25 cellular contexts compared by ENCODE assay signal in genomic region chr11:12135185-12135584, GRCh38. TPM values are rescaled to one million over a fixed set of nuclear protein-coding genes. Genes with fewer than 3 reads are reported as not detected.
DNase-seq lines count a peak whose midpoint lies in the region; ATAC-seq, FAIRE-seq and TF ChIP-seq lines count a peak whose summit lies in the region.
"Had no signal": no experiment of that assay in that cellular context is flagged by ENCODE, and none has a peak within 500 bp of the region (broad histone marks: within the 10 kb centered on the region; RNA-seq: fewer than 3 reads in every experiment).

No MANE protein-coding gene starts in this region.

- no peaks in the 10 kb centered on the region for H3F3A ChIP-seq in GM23338 (replicated peaks; ENCODE audit: low read depth)

- intact Hi-C loops in activated CD4-positive, alpha-beta T cell treated with anti-CD3 and anti-CD28 coated beads, Interleukin-2, amount 10 ng/mL, durations not matched to agents 24 days and 14 days (cut with micrococcal nuclease) = loop anchor here (2.0 kb wide), 1 partner anchor 22 kb away; no protein-coding TSS in a partner anchor
- intact Hi-C loops in K562 (cut with micrococcal nuclease) = no loop called here
- intact Hi-C loops in uterus (cut with DNase I; ENCODE audit: low total_unique reads) = no loop called here

- H3K4me2 ChIP-seq in K562 (ENCODE audit: insufficient read depth, low read length) (no peak overlapping the region), osteoblast (ENCODE audit: insufficient read depth, low read length) (no peak overlapping the region), GM23338 (no peak overlapping the region)

- no peak overlapping the region for H3K4me3 ChIP-seq in K562
- no peak overlapping the region for H3K4me3 ChIP-seq in osteoblast (ENCODE audit: insufficient read depth, low read length)
- no peak overlapping the region for H3K4me3 ChIP-seq in uterus
- no peak overlapping the region for H3K4me3 ChIP-seq in GM23338
- H3K4me3 ChIP-seq in small intestine (ENCODE audit: low read depth in 1 of 2, low read length in 2 of 2) = no peak overlapping the region
- H3K4me3 ChIP-seq: GM12878, SJSA1 had no signal

- no peaks in the 10 kb centered on the region for H3K9me2 ChIP-seq in GM23338 (ENCODE audit: insufficient read depth)

- no peaks in the 10 kb centered on the region for H3K27me3 Mint-ChIP-seq in activated CD4-positive, alpha-beta T cell treated with anti-CD3 and anti-CD28 coated beads, Interleukin-2, amount 10 ng/mL, durations not matched to agents 24 days and 14 days
- H3K27me3 Mint-ChIP-seq in GM23338 (ENCODE audit: insufficient read depth, low read depth, poor library complexity) = peaks cover 4% of the 10 kb centered on the region

- no peaks in the 10 kb centered on the region for H3K9me3 ChIP-seq in K562 (replicated peaks; ENCODE audit: control insufficient read depth, insufficient read depth, low read depth, low read length)
- no peaks in the 10 kb centered on the region for H3K9me3 ChIP-seq in osteoblast (ENCODE audit: low read depth, low read length)
- H3K9me3 ChIP-seq in uterus = no peaks in the 10 kb centered on the region
- H3K9me3 ChIP-seq in small intestine (ENCODE audit: control insufficient read depth, low read depth) = no peaks in the 10 kb centered on the region
- H3K9me3 ChIP-seq: SJSA1 had no signal

- H3K4me3 Mint-ChIP-seq in activated CD4-positive, alpha-beta T cell treated with anti-CD3 and anti-CD28 coated beads, Interleukin-2, amount 10 ng/mL, durations not matched to agents 24 days and 14 days = no peak overlapping the region
- no peak overlapping the region for H3K4me3 Mint-ChIP-seq in GM23338

- no peaks in the 10 kb centered on the region for H3K79me2 ChIP-seq in K562 (ENCODE audit: control insufficient read depth, insufficient read depth, low read length)
- peaks cover 96% of the 10 kb centered on the region for H3K79me2 ChIP-seq in osteoblast (ENCODE audit: insufficient read depth, low read length)
- no peaks in the 10 kb centered on the region for H3K79me2 ChIP-seq in GM23338 (replicated peaks; ENCODE audit: insufficient read depth)

- TF ChIP-seq POLR2A in K562 (conservative IDR thresholded peaks at IDR 0.05) (no peak), uterus (IDR thresholded peaks at IDR 0.05) (no peak)

- H3K9me3 Mint-ChIP-seq in activated CD4-positive, alpha-beta T cell treated with anti-CD3 and anti-CD28 coated beads, Interleukin-2, amount 10 ng/mL, durations not matched to agents 24 days and 14 days = no peaks in the 10 kb centered on the region
- H3K9me3 Mint-ChIP-seq in GM23338 = no peaks in the 10 kb centered on the region

- H3K4me1 ChIP-seq in K562 (replicated peaks in 1 of 2; ENCODE audit: control insufficient read depth in 2 of 2, insufficient read depth in 2 of 2, low read length in 2 of 2) (peaks cover 6 to 12% of the 10 kb centered on the region in 2 experiments; a peak in 3 of 5 replicates), osteoblast (ENCODE audit: insufficient read depth, low read length) (peaks cover 49% of the 10 kb centered on the region), uterus (peaks cover 8 to 15% of the 10 kb centered on the region in 2 donors), GM23338 (ENCODE audit: insufficient read depth) (no peaks in the 10 kb centered on the region), small intestine (ENCODE audit: control insufficient read depth in 2 of 2, insufficient read depth in 1 of 2, low read depth in 1 of 2, low read length in 1 of 2) (peaks cover 0 to 1% of the 10 kb centered on the region in 2 donors)

- H3K27ac ChIP-seq in K562 (ENCODE audit: extremely low read depth, low read depth, low read length) (no peak overlapping the region), osteoblast (ENCODE audit: low read depth, low read length) (peak overlapping the region; percentile 98), uterus (peak overlapping the region; percentile 89 to 95), GM23338 (ENCODE audit: low read depth) (no peak overlapping the region), small intestine (ENCODE audit: low read depth in 1 of 2, low read length in 1 of 2) (no peak overlapping the region)
- H3K27ac ChIP-seq: 22Rv1, C4-2B, SJSA1 had no signal

- POLR2A ChIA-PET in K562 (lab: Yijun Ruan, JAX) = interaction anchor here (0.8 to 5.4 kb wide), 5 partner anchors 9 to 66 kb away, joined by 3 to 37 read pairs (median 5); no protein-coding TSS in a partner anchor

- no peak for TF ChIP-seq RAD21 in K562 (CRISPR knock-in tag; conservative IDR thresholded peaks at IDR 0.05 in 1 of 2, IDR thresholded peaks at IDR 0.05 in 1 of 2)

- no peak overlapping the region for H3K9ac ChIP-seq in K562 (ENCODE audit: insufficient read depth in 1 of 2, low read depth in 2 of 2, low read length in 2 of 2)

- H3K36me3 Mint-ChIP-seq in activated CD4-positive, alpha-beta T cell treated with anti-CD3 and anti-CD28 coated beads, Interleukin-2, amount 10 ng/mL, durations not matched to agents 24 days and 14 days (ENCODE audit: low read depth) = peaks cover 33% of the 10 kb centered on the region
- H3K36me3 Mint-ChIP-seq in GM23338 (ENCODE audit: low read depth) = no peaks in the 10 kb centered on the region

- FAIRE-seq in K562 (lab: Jason Lieb, UNC) (no peak), small intestine (lab: Jason Lieb, UNC) (no peak)
- FAIRE-seq: GM12878, GM18507 had no signal

- no peak for TF ChIP-seq CTCF in K562 (IDR thresholded peaks at IDR 0.05 in 2 of 3, conservative IDR thresholded peaks at IDR 0.05 in 1 of 3; ENCODE audit: insufficient read depth in 2 of 3, low read depth in 1 of 3, low read length in 3 of 3)
- no peak for TF ChIP-seq CTCF in osteoblast (IDR thresholded peaks at IDR 0.05; ENCODE audit: extremely low read depth, low read depth, low read length)
- TF ChIP-seq CTCF in uterus (IDR thresholded peaks at IDR 0.05) = no peak
- no peak for TF ChIP-seq CTCF in GM23338 (conservative IDR thresholded peaks at IDR 0.05; ENCODE audit: low read depth in 2 of 2)

- H3K27ac Mint-ChIP-seq in activated CD4-positive, alpha-beta T cell treated with anti-CD3 and anti-CD28 coated beads, Interleukin-2, amount 10 ng/mL, durations not matched to agents 24 days and 14 days = peak overlapping the region; percentile 52
- H3K27ac Mint-ChIP-seq in GM23338 = no peak overlapping the region

- ATAC-seq in K562 (no peak), GM23338 (no peak)
- ATAC-seq: GM12878, Panc1 had no signal

- no peak for TF ChIP-seq EP300 in K562 (IDR thresholded peaks at IDR 0.05; ENCODE audit: low read length)

- peaks cover 11% of the 10 kb centered on the region; the same call in 2 of the 3 replicates for H3K36me3 ChIP-seq in K562 (ENCODE audit: control insufficient read depth, insufficient read depth, low read length)
- H3K36me3 ChIP-seq in osteoblast (ENCODE audit: insufficient read depth, low read length) = peaks cover 75% of the 10 kb centered on the region
- no peaks in the 10 kb centered on the region for H3K36me3 ChIP-seq in uterus
- no peaks in the 10 kb centered on the region for H3K36me3 ChIP-seq in GM23338 (ENCODE audit: insufficient read depth)
- H3K36me3 ChIP-seq in small intestine (ENCODE audit: control insufficient read depth in 2 of 2, insufficient read depth in 2 of 2, low read length in 2 of 2) = no peaks in the 10 kb centered on the region

- WGBS in K562 (ENCODE audit: insufficient coverage, low coverage, missing lambda C conversion rate) = 83% methylated on average over 1 of the region's 1 CpG
- 91 to 95% (median 95%) methylated on average over 1 of the region's 1 CpG for WGBS in small intestine, 3 donors

- H3K4me1 Mint-ChIP-seq in activated CD4-positive, alpha-beta T cell treated with anti-CD3 and anti-CD28 coated beads, Interleukin-2, amount 10 ng/mL, durations not matched to agents 24 days and 14 days = peaks cover 48% of the 10 kb centered on the region
- H3K4me1 Mint-ChIP-seq in GM23338 = peaks cover 3% of the 10 kb centered on the region; the same call in 2 of the 3 replicates

- CTCF ChIA-PET in K562 (lab: Yijun Ruan, JAX; ENCODE audit: low intra/inter-chr PET ratio) = no interaction called here

- no peaks in the 10 kb centered on the region for H3K9me1 ChIP-seq in K562 (ENCODE audit: control insufficient read depth, insufficient read depth, low read length)

- H4K20me1 ChIP-seq in K562 (replicated peaks; ENCODE audit: control insufficient read depth, insufficient read depth, low read length) (no peaks in the 10 kb centered on the region), osteoblast (ENCODE audit: insufficient read depth, low read length) (peaks cover 23% of the 10 kb centered on the region), GM23338 (replicated peaks; ENCODE audit: insufficient read depth) (no peaks in the 10 kb centered on the region)

- no peak overlapping the region for H2AFZ ChIP-seq in K562 (ENCODE audit: low read depth, low read length)
- H2AFZ ChIP-seq in osteoblast (ENCODE audit: low read length) = no peak overlapping the region
- H2AFZ ChIP-seq in GM23338 = no peak overlapping the region

- in situ Hi-C loops in K562 (cut with MboI) = no loop called here

- BruUV-seq in K562 (replicated peaks; lab: Mats Ljungman, UMichigan) = no TSS peak

- no peak for DNase-seq in activated CD4-positive, alpha-beta T cell treated with anti-CD3 and anti-CD28 coated beads, Interleukin-2, amount 10 ng/mL, durations not matched to agents 24 days and 14 days
- no peak for DNase-seq in activated CD4-positive, alpha-beta T cell treated with anti-CD3 and anti-CD28 coated beads for 1 hour
- DNase-seq in K562 (ENCODE audit: extremely low read depth in 1 of 4, low spot score in 3 of 4) (no peak), osteoblast (ENCODE audit: insufficient read length, low spot score, missing footprints) (no peak), uterus (no peak), NCI-H2081 treated with DMSO at 0.1 percent for 48 hours (lab: John Stamatoyannopoulos, UW) (no peak), GM23338 (ENCODE audit: low spot score) (no peak), small intestine (no peak)
- DNase-seq: AML-193, GF-D8, H7, IMR-90, Karpas-422, NCI-H1048, NCI-H1436, NCI-H1930, NCI-H2171 treated with DMSO at 0.1 percent for 48 hours, NCI-H446, NCI-H526 treated with DMSO at 0.1 percent for 48 hours had no signal

- H3K27me3 ChIP-seq in K562 (ENCODE audit: control insufficient read depth in 2 of 2, insufficient read depth in 2 of 2, low read length in 2 of 2) (no peaks in the 10 kb centered on the region), osteoblast (ENCODE audit: insufficient read depth, low read length) (no peaks in the 10 kb centered on the region), uterus (no peaks in the 10 kb centered on the region), GM23338 (ENCODE audit: insufficient read depth) (no peaks in the 10 kb centered on the region), small intestine (ENCODE audit: control insufficient read depth in 2 of 2, insufficient read depth in 2 of 2, low read length in 2 of 2) (no peaks in the 10 kb centered on the region)
- H3K27me3 ChIP-seq: SJSA1 had no signal

RNA-seq across cellular contexts. Expression of gene MICAL2, which starts 24.8 kb away (rescaled TPM):
- total RNA-seq in activated CD4-positive, alpha-beta T cell treated with anti-CD3 and anti-CD28 coated beads, Interleukin-2, amount 10 ng/mL, durations not matched to agents 24 days and 14 days = 501 and 510 TPM in 2 replicates
- total RNA-seq in K562 (2011; cell fraction: chromatin; rRNA removed; ENCODE audit: low replicate concordance) = 173 and 222 TPM in 2 replicates
- total RNA-seq in K562 (2011; cell fraction: nucleolus; rRNA removed) = 77.0 and 99.7 TPM in 2 replicates
- 107 and 133 TPM in 2 replicates for total RNA-seq in K562 (2011; cell fraction: nucleoplasm; rRNA removed)
- total RNA-seq in K562 (2014; rRNA removed) (33.6 and 42.7 TPM in 2 replicates), K562 (2014; rRNA removed; fragmentation: Illumina TruSeq; extraction: Trizol) (35.0 and 36.8 TPM in 2 replicates), K562 (2015; rRNA removed; fragmentation: Illumina TruSeq; extraction: Trizol) (22.9 and 23.7 TPM in 2 replicates), K562 (2021) (63.5 and 64.2 TPM in 2 replicates), osteoblast (109 and 156 TPM in 2 replicates), uterus (100 to 1,000 TPM in 1 of 4 donors, 10 to 100 TPM in 3; 29.6 to 139 (median 53.1) TPM)
- polyA plus RNA-seq in K562 (2011; rRNA removed) (38.1 and 47.3 TPM in 2 replicates), K562 (2014; fragmentation: Illumina TruSeq; extraction: Trizol) (40.3 and 43.0 TPM in 2 replicates), K562 (2014; fragmentation: Nextera tagmentation; extraction: Ambion mirVana) (1 to 10 TPM; 4.7 to 5.9 TPM), K562 (2014; rRNA removed) (23.3 and 24.0 TPM in 2 replicates), GM23338 (2016; fragmentation: Nextera tagmentation; extraction: Ambion mirVana) (0.66 and 1.5 TPM in 2 replicates), small intestine (10 to 100 TPM; 15.9 to 29.1 (median 22.2) TPM)
- 28.3 and 36.5 TPM in 2 replicates for polyA plus RNA-seq in K562 (2011; cell fraction: cytosol; rRNA removed)
- 46.0 and 76.1 TPM in 2 replicates for polyA plus RNA-seq in K562 (2011; cell fraction: nucleus; rRNA removed)
- polyA plus RNA-seq in K562 (2012) = 31.7 and 42.8 TPM in 2 replicates
- polyA minus RNA-seq in K562 (2011; rRNA and poly(A)+ RNA removed) = 82.4 and 92.6 TPM in 2 replicates
- polyA minus RNA-seq in K562 (2011; cell fraction: cytosol; rRNA and poly(A)+ RNA removed) = 47.4 and 54.4 TPM in 2 replicates
- 66.9 and 104 TPM in 2 replicates for polyA minus RNA-seq in K562 (2011; cell fraction: nucleus; rRNA and poly(A)+ RNA removed)
- 1.4 and 1.7 TPM in 2 replicates for total RNA-seq in GM23338 (2014; rRNA removed; shearing (Covaris generic))

Comparison
In these comparisons a context has a peak if more than half of its experiments do, and no peak if none do; other contexts are left out.
1. H3K27ac ChIP-seq: peak in osteoblast (single experiment) and uterus (2 of 2); none in K562 (single experiment), GM23338 (single experiment) and small intestine (0 of 2).